Comparison of ENCODE assay signal across 12 cellular contexts in genomic region chr17:40559016-40559853, GRCh38. TPM values are rescaled to one million over a fixed set of nuclear protein-coding genes. Genes with fewer than 3 reads are reported as not detected.
DNase-seq lines count a peak whose midpoint lies in the region; ATAC-seq and TF ChIP-seq lines count a peak whose summit lies in the region.
"Had no signal": no experiment of that assay in that cellular context is flagged by ENCODE, and none has a peak within 500 bp of the region (broad histone marks: within the 10 kb centered on the region; RNA-seq: fewer than 3 reads in every experiment).

No MANE protein-coding gene starts in this region.

- H2AFZ ChIP-seq in fibroblast of lung (ENCODE audit: low read length): no peak overlapping the region

- H4K20me1 ChIP-seq in fibroblast of lung (ENCODE audit: control insufficient read depth, extremely low read depth, insufficient read depth, low read length): no peaks in the 10 kb centered on the region

- H3K4me2 ChIP-seq in fibroblast of lung (ENCODE audit: extremely low read depth, insufficient read depth, low read length): no peak overlapping the region

- H3K27ac Mint-ChIP-seq in activated B cell treated with CpG ODN at 0.5 μM for 24 hours: peak overlapping the region; percentile 99

- H3K27ac ChIP-seq in fibroblast of lung (ENCODE audit: insufficient read depth, low read length) (peak overlapping the region; percentile 55), sigmoid colon (peak overlapping the region; percentile 20 to 71 (median 62))
- H3K27ac ChIP-seq: neutrophil had no signal

- intact Hi-C loops in activated B cell treated with CpG ODN at 0.5 μM for 24 hours (cut with micrococcal nuclease): no loop called here
- intact Hi-C loops in sigmoid colon (cut with DNase I): no loop called here

- peaks cover 99% of the 10 kb centered on the region for H3K36me3 Mint-ChIP-seq in activated B cell treated with CpG ODN at 0.5 μM for 24 hours (ENCODE audit: low read depth)

- H3K4me1 ChIP-seq in fibroblast of lung (ENCODE audit: control insufficient read depth, extremely low read depth, insufficient read depth, low read length) (peaks cover 28% of the 10 kb centered on the region), sigmoid colon (peaks cover 0 to 47% (median 39%) of the 10 kb centered on the region in 4 donors)

- no peak for TF ChIP-seq EP300 in sigmoid colon (IDR thresholded peaks at IDR 0.05)

- POLR2A ChIA-PET in activated B cell treated with CpG ODN at 0.5 μM for 24 hours (lab: Charles Lee): interaction anchor here (0.8 to 40.7 kb wide), 19 partner anchors 1 to 1130 kb away, joined by 3 to 1885 read pairs (median 7); partner anchors contain the start of genes CCR7, EIF1, IGFBP4 and SMARCE1

- ATAC-seq in activated B cell treated with CpG ODN at 0.5 μM for 24 hours (ENCODE audit: low read depth) (no peak), GM21717 (IDR thresholded peaks at IDR 0.05; ENCODE audit: unreplicated experiment) (no peak)

- peak overlapping the region; percentile 89 for H3K4me3 Mint-ChIP-seq in activated B cell treated with CpG ODN at 0.5 μM for 24 hours

- no peaks in the 10 kb centered on the region for H3K27me3 Mint-ChIP-seq in activated B cell treated with CpG ODN at 0.5 μM for 24 hours

- CTCF ChIA-PET in activated B cell treated with CpG ODN at 0.5 μM for 24 hours (lab: Charles Lee): interaction anchor here (0.6 to 16.7 kb wide), 23 partner anchors 8 to 1104 kb away, joined by 3 to 426 read pairs (median 4); partner anchors contain the start of genes IGFBP4 and TOP2A

- H3K9ac ChIP-seq in fibroblast of lung (ENCODE audit: insufficient read depth, low read length): no peak overlapping the region

- H3K4me3 ChIP-seq in fibroblast of lung (replicated peaks in 1 of 4; ENCODE audit: control extremely low read depth in 1 of 4, insufficient read depth in 1 of 4, low read depth in 3 of 4, low read length in 4 of 4) (no peak overlapping the region), sigmoid colon (no peak overlapping the region)
- H3K4me3 ChIP-seq: K562 had no signal

- no peaks in the 10 kb centered on the region for H3K79me2 ChIP-seq in fibroblast of lung (ENCODE audit: control insufficient read depth, insufficient read depth, low read length)

- no peaks in the 10 kb centered on the region for H3K36me3 ChIP-seq in fibroblast of lung (ENCODE audit: control insufficient read depth, insufficient read depth, low read length)
- H3K36me3 ChIP-seq in sigmoid colon: no peaks in the 10 kb centered on the region
- H3K36me3 ChIP-seq: neutrophil had no signal

- H3K9me3 Mint-ChIP-seq in activated B cell treated with CpG ODN at 0.5 μM for 24 hours: no peaks in the 10 kb centered on the region

- TF ChIP-seq CTCF in GM13976 (IDR thresholded peaks at IDR 0.05; ENCODE audit: borderline replicate concordance, control extremely low read depth, extremely low read depth, insufficient read depth, missing control alignments) (no peak), activated B cell treated with CpG ODN at 0.5 μM for 24 hours (IDR thresholded peaks at IDR 0.05) (no peak), fibroblast of lung (conservative IDR thresholded peaks at IDR 0.05 in 1 of 2, IDR thresholded peaks at IDR 0.05 in 1 of 2; ENCODE audit: low read depth in 1 of 2, low read length in 2 of 2) (no peak), sigmoid colon (IDR thresholded peaks at IDR 0.05) (no peak)

- H3K27me3 ChIP-seq in fibroblast of lung (ENCODE audit: control insufficient read depth, insufficient read depth, low read length) (peaks cover 24% of the 10 kb centered on the region), sigmoid colon (no peaks in the 10 kb centered on the region)

- in situ Hi-C loops in GM13976 (cut with MboI; ENCODE audit: low sequenced_read_pairs, unreplicated experiment): no loop called here
- in situ Hi-C loops in G401 (cut with HindIII; ENCODE audit: low sequenced_read_pairs): no loop called here

- H3K9me3 ChIP-seq in fibroblast of lung (ENCODE audit: control insufficient read depth, insufficient read depth, low read depth, low read length): no peaks in the 10 kb centered on the region
- H3K9me3 ChIP-seq in sigmoid colon: no peaks in the 10 kb centered on the region
- H3K9me3 ChIP-seq: neutrophil had no signal

- DNase-seq in GM13976 (ENCODE audit: low spot score): peak; percentile 11
- peak; percentile 12 for DNase-seq in activated B cell treated with CpG ODN at 0.5 μM for 24 hours
- no peak for DNase-seq in fibroblast of lung (ENCODE audit: low read depth in 2 of 2)
- no peak for DNase-seq in sigmoid colon
- DNase-seq in G401 (ENCODE audit: low spot score): no peak
- DNase-seq in NCI-H2196 treated with DMSO at 0.1 percent for 48 hours (lab: John Stamatoyannopoulos, UW; ENCODE audit: unreplicated experiment): no peak
- no peak for DNase-seq in NCI-H446 treated with DMSO at 0.1 percent for 48 hours (lab: John Stamatoyannopoulos, UW)

- no peak for TF ChIP-seq POLR2A in sigmoid colon (IDR thresholded peaks at IDR 0.05)

- H3K4me1 Mint-ChIP-seq in activated B cell treated with CpG ODN at 0.5 μM for 24 hours: peaks cover 90% of the 10 kb centered on the region

- WGBS in sigmoid colon, 2 donors: 84 to 90% methylated on average over 11 of the region's 11 CpGs

RNA-seq across cellular contexts. Expression of gene CCR7, which starts 6.0 kb away (rescaled TPM):
- 572 and 573 TPM in 2 replicates for total RNA-seq in activated B cell treated with CpG ODN at 0.5 μM for 24 hours
- total RNA-seq in fibroblast of lung: under 0.01 TPM in 1 of 2 replicates, not detected in the other
- polyA plus RNA-seq in fibroblast of lung: 0.07 and 0.10 TPM in 2 replicates
- polyA plus RNA-seq in fibroblast of lung (2012): 0.14 and 0.22 TPM in 2 replicates
- 0.30 TPM in 1 of 2 replicates, not detected in the other for polyA minus RNA-seq in fibroblast of lung (ENCODE audit: low replicate concordance)
- not detected for total RNA-seq in sigmoid colon
- 10 to 100 TPM in 1 of 3 donors, not detected in 2; 73.5 TPM for polyA plus RNA-seq in sigmoid colon
- total RNA-seq in G401 (2014; rRNA removed; shearing (Covaris generic)): not detected in 2 replicates
- total RNA-seq: epithelial cell of proximal tubule, PC-3 had no signal

RNA-seq across cellular contexts. Expression of gene TNS4, which starts 57.8 kb away (rescaled TPM):
- total RNA-seq in activated B cell treated with CpG ODN at 0.5 μM for 24 hours: 0.18 TPM in 1 of 2 replicates, not detected in the other
- under 0.01 TPM in 1 of 2 replicates, not detected in the other for total RNA-seq in fibroblast of lung
- polyA plus RNA-seq in fibroblast of lung: 0.01 and 0.05 TPM in 2 replicates
- 0.24 TPM in 1 of 2 replicates, not detected in the other for polyA plus RNA-seq in fibroblast of lung (2012)
- not detected in 2 replicates for polyA minus RNA-seq in fibroblast of lung (ENCODE audit: low replicate concordance)
- not detected for total RNA-seq in sigmoid colon
- polyA plus RNA-seq in sigmoid colon: 1 to 10 TPM; 1.2 to 6.9 (median 1.8) TPM
- not detected in 2 replicates for total RNA-seq in G401 (2014; rRNA removed; shearing (Covaris generic))
- total RNA-seq: epithelial cell of proximal tubule had no signal

Comparison
In these comparisons a context has a peak if more than half of its experiments do, and no peak if none do; other contexts are left out.
1. DNase-seq: peak in GM13976 (single experiment) and activated B cell treated with CpG ODN at 0.5 μM for 24 hours (single experiment); none in fibroblast of lung (0 of 2), sigmoid colon (single experiment), G401 (single experiment), NCI-H2196 treated with DMSO at 0.1 percent for 48 hours (single experiment) and NCI-H446 treated with DMSO at 0.1 percent for 48 hours (single experiment).
2. RNA of gene CCR7, which starts 6.0 kb away (total RNA-seq): 572 to 573 TPM in activated B cell treated with CpG ODN at 0.5 μM for 24 hours; under 0.01 TPM in fibroblast of lung, not detected in sigmoid colon and not detected in G401; every median in the first group is over 100 times any median in the second.